Comparison of ENCODE assay signal across 29 cellular contexts in the genomic region with DNA sequence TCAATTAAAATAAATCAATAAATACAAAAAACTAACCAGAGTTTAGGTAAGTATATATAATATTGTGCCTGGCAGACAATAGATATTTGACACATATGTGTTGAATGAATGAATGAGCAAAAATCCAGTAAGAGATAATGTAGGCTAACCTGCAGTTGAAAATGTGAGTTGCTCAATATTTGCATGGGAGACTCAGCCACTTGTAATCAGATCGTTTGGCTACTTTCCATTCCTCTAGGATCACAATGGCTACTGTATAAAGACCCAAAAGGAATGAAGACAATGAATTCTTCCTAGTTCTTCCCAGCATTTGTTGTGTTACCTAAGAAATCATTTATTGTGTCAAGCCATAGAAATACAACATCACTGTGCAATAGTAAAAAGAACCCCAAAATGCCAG. TPM values are rescaled to one million over a fixed set of nuclear protein-coding genes. Genes with fewer than 3 reads are reported as not detected.
"Had no signal": no experiment of that assay in that cellular context is flagged by ENCODE, and none has a peak within 500 bp of the region (broad histone marks: within the 10 kb centered on the region; RNA-seq: fewer than 3 reads in every experiment).

No MANE protein-coding gene starts in this region.

- H3K9me3 ChIP-seq: ascending aorta, colonic mucosa, esophagus squamous epithelium had no signal

- H3K27me3 ChIP-seq: adrenal gland, ascending aorta, breast epithelium, colonic mucosa, esophagus squamous epithelium had no signal

- H3K4me1 ChIP-seq: adrenal gland, ascending aorta, colonic mucosa had no signal

- DNase-seq: activated B cell treated with CpG ODN at 0.5 μM for 24 hours; activated CD4-positive, alpha-beta T cell treated with anti-CD3 and anti-CD28 coated beads for 48 hours; activated CD4-positive, alpha-beta T cell treated with anti-CD3 and anti-CD28 coated beads, Interleukin-2, amount 50 U/mL, for 1 hour; activated CD4-positive, alpha-beta T cell treated with anti-CD3 and anti-CD28 coated beads, Interleukin-2, amount 50 U/mL, for 48 hours; activated CD8-positive, alpha-beta memory T cell treated with anti-CD3 and anti-CD28 coated beads for 24 hours; activated CD8-positive, alpha-beta T cell treated with anti-CD3 and anti-CD28 coated beads for 36 hours; activated effector memory CD4-positive, alpha-beta T cell treated with Interleukin-2 at 50 U/mL for 16 hours; activated gamma-delta T cell treated with Interleukin-2 at 50 U/mL for 16 hours; activated naive CD4-positive, alpha-beta T cell treated with anti-CD3 and anti-CD28 coated beads for 36 hours; activated naive CD8-positive, alpha-beta T cell treated with anti-CD3 and anti-CD28 coated beads for 36 hours; activated naive CD8-positive, alpha-beta T cell treated with anti-CD3 and anti-CD28 coated beads, Interleukin-2, amount 50 U/mL, for 24 hours; activated T-cell treated with anti-CD3 and anti-CD28 coated beads, Interleukin-2, amount 50 U/mL, for 4 hours; adrenal gland; central memory CD4-positive, alpha-beta T cell; cerebellar nuclear complex; colonic mucosa; effector CD8-positive, alpha-beta T cell; esophagus squamous epithelium; foreskin fibroblast; head of caudate nucleus; T-helper 17 cell; T1000; WERI-Rb-1 had no signal

- H3K27ac ChIP-seq: adrenal gland, ascending aorta, breast epithelium, cardiac muscle cell, colonic mucosa, epithelial cell of prostate, esophagus squamous epithelium, WERI-Rb-1 had no signal

- ATAC-seq: activated CD4-positive, CD25-positive, alpha-beta regulatory T cell treated with anti-CD3 and anti-CD28 coated beads, Interleukin-2, amount 50 U/mL, for 24 hours; activated CD8-positive, alpha-beta T cell treated with anti-CD3 and anti-CD28 coated beads for 36 hours; activated naive CD8-positive, alpha-beta T cell treated with anti-CD3 and anti-CD28 coated beads, Interleukin-2, amount 50 U/mL, for 24 hours; activated T-cell treated with anti-CD3 and anti-CD28 coated beads, Interleukin-2, amount 50 U/mL, for 4 hours; activated T-helper 17 cell treated with anti-CD3 and anti-CD28 coated beads, Interleukin-2, amount 50 U/mL, for 72 hours; T-helper 17 cell had no signal

- H3K36me3 ChIP-seq: adrenal gland, ascending aorta, breast epithelium, cardiac muscle cell, colonic mucosa, esophagus squamous epithelium, WERI-Rb-1 had no signal

- H3K4me3 ChIP-seq: adrenal gland, ascending aorta, breast epithelium, cardiac muscle cell, colonic mucosa, esophagus squamous epithelium had no signal

RNA-seq across cellular contexts. Expression of a gene that starts 25.3 kb away (rescaled TPM):
- total RNA-seq: activated B cell treated with CpG ODN at 0.5 μM for 24 hours; activated CD8-positive, alpha-beta T cell treated with anti-CD3 and anti-CD28 coated beads for 36 hours; activated naive CD4-positive, alpha-beta T cell treated with anti-CD3 and anti-CD28 coated beads for 36 hours; activated naive CD8-positive, alpha-beta T cell treated with anti-CD3 and anti-CD28 coated beads for 36 hours; activated T-helper 17 cell treated with anti-CD3 and anti-CD28 coated beads, Interleukin-2, amount 50 U/mL, for 72 hours; T-helper 17 cell had no signal
